ENCODE assay signal across 25 cellular contexts in the genomic region with DNA sequence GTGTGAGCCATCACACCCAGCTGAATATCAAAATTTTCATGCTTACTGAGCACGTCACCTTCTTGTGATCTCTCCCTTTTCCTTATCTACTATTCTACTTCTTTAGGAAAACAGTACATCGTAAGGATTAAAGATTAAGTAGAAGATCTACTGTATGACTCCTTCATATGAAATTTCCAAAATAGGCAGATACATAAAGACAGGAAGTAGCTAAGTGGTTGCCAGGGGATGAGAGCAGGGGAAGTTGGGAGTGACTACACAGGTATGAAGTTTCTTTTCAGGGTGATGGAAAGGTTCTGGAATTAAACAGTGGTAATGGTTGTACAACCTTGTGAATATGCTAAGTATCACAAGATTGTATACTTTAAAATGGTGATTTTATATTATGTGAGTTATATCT. TPM values are rescaled to one million over a fixed set of nuclear protein-coding genes. Genes with fewer than 3 reads are reported as not detected.
A peak's percentile ranks its signal among the peaks of the same experiment; 100 is the strongest.
DNase-seq lines count a peak whose midpoint lies in the region; ATAC-seq, FAIRE-seq and TF ChIP-seq lines count a peak whose summit lies in the region.
"Had no signal": no experiment of that assay in that cellular context is flagged by ENCODE, and none has a peak within 500 bp of the region (broad histone marks: within the 10 kb centered on the region; RNA-seq: fewer than 3 reads in every experiment).

No MANE protein-coding gene starts in this region.

- H3K4me3 ChIP-seq in SK-N-SH (ENCODE audit: low read depth in 2 of 2, low read length in 1 of 2) (no peak overlapping the region), endothelial cell of umbilical vein (replicated peaks in 1 of 3; ENCODE audit: insufficient read depth in 1 of 3, low read depth in 1 of 3, low read length in 3 of 3) (no peak overlapping the region), prostate gland (no peak overlapping the region)
- H3K4me3 ChIP-seq: adrenal gland, psoas muscle had no signal

- no peak for TF ChIP-seq EP300 in SK-N-SH (IDR thresholded peaks at IDR 0.05; ENCODE audit: borderline replicate concordance in 1 of 2, low read depth in 1 of 2, low read length in 1 of 2)

- BruUV-seq in endothelial cell of umbilical vein (replicated peaks; lab: Mats Ljungman, UMichigan): no TSS peak

- no peaks in the 10 kb centered on the region for H3K9me2 ChIP-seq in SK-N-SH

- no peaks in the 10 kb centered on the region for H3K9me1 ChIP-seq in endothelial cell of umbilical vein (replicated peaks; ENCODE audit: control insufficient read depth, extremely low read depth, insufficient read depth, low read length)

- no peak for ATAC-seq in SK-N-SH treated with all-trans-retinoic acid at 6 μM for 48 hours
- ATAC-seq: activated T-cell treated with anti-CD3 and anti-CD28 coated beads, Interleukin-2, amount 50 U/mL, for 4 hours; esophagus mucosa; psoas muscle had no signal

- intact Hi-C loops in endothelial cell of umbilical vein (cut with micrococcal nuclease): loop anchor here (2.0 kb wide), 1 partner anchor 17 kb away; no protein-coding TSS in a partner anchor
- intact Hi-C loops in prostate gland (cut with DNase I): no loop called here

- H3F3A ChIP-seq in SK-N-SH (replicated peaks; ENCODE audit: insufficient read depth): peaks cover 63% of the 10 kb centered on the region

- FAIRE-seq in RCC 7860 (lab: Jason Lieb, UNC): no peak
- no peak for FAIRE-seq in endothelial cell of umbilical vein (lab: Jason Lieb, UNC)
- FAIRE-seq: colon, frontal cortex, H54 had no signal

- H3K9ac ChIP-seq in SK-N-SH: peak overlapping the region; percentile 15; the same call in 1 of the 2 replicates
- H3K9ac ChIP-seq in endothelial cell of umbilical vein (replicated peaks; ENCODE audit: extremely low read depth, insufficient read depth, low read length): no peak overlapping the region

- TF ChIP-seq CTCF in SK-N-SH (IDR thresholded peaks at IDR 0.05): no peak
- TF ChIP-seq CTCF in endothelial cell of umbilical vein (IDR thresholded peaks at IDR 0.05; ENCODE audit: extremely low read depth in 1 of 2, insufficient read depth in 1 of 2, low read depth in 1 of 2, low read length in 2 of 2): no peak
- TF ChIP-seq CTCF in prostate gland (IDR thresholded peaks at IDR 0.05): no peak

- WGBS in SK-N-SH (ENCODE audit: low lambda C conversion rate): 66% methylated on average over 2 of the region's 2 CpGs
- 93% methylated on average over 2 of the region's 2 CpGs for WGBS in prostate gland

- H3K4me1 ChIP-seq in SK-N-SH (ENCODE audit: control insufficient read depth in 1 of 2, insufficient read depth in 2 of 2, low read depth in 1 of 2, low read length in 1 of 2) (peaks cover 0 to 28% of the 10 kb centered on the region in 2 experiments), endothelial cell of umbilical vein (ENCODE audit: control insufficient read depth, extremely low read depth, insufficient read depth, low read length) (peaks cover 29% of the 10 kb centered on the region), prostate gland (replicated peaks) (peaks cover 5% of the 10 kb centered on the region)
- H3K4me1 ChIP-seq: adrenal gland had no signal

- no peaks in the 10 kb centered on the region for H3K27me3 ChIP-seq in SK-N-SH (ENCODE audit: insufficient read depth)
- no peaks in the 10 kb centered on the region for H3K27me3 ChIP-seq in endothelial cell of umbilical vein (ENCODE audit: control insufficient read depth in 2 of 2, insufficient read depth in 2 of 2, low read length in 2 of 2)
- no peaks in the 10 kb centered on the region for H3K27me3 ChIP-seq in prostate gland (replicated peaks; ENCODE audit: insufficient read depth)
- H3K27me3 ChIP-seq: adrenal gland, neutrophil had no signal

- CTCF ChIA-PET in SK-N-SH (lab: Yijun Ruan, JAX): interaction anchor here (0.7 to 2.0 kb wide), 3 partner anchors 12 to 28 kb away, joined by 3 to 5 read pairs (median 3); no protein-coding TSS in a partner anchor
- CTCF ChIA-PET in endothelial cell of umbilical vein (lab: Charles Lee): interaction anchor here (0.8 to 2.0 kb wide), 7 partner anchors 9 to 133 kb away, joined by 3 to 6 read pairs (median 4); no protein-coding TSS in a partner anchor

- TF ChIP-seq RAD21 in SK-N-SH (IDR thresholded peaks at IDR 0.05; ENCODE audit: low read length): no peak

- dilution Hi-C loops in endothelial cell of umbilical vein (cut with MboI; ENCODE audit: extremely low pct_ligation_motif_present, low sequenced_read_pairs): no loop called here

- H3K79me2 ChIP-seq in SK-N-SH (ENCODE audit: insufficient read depth) (peaks cover 71% of the 10 kb centered on the region), endothelial cell of umbilical vein (ENCODE audit: control insufficient read depth, insufficient read depth, low read length) (peaks cover 6% of the 10 kb centered on the region)

- H3K9me3 ChIP-seq in SK-N-SH (no peaks in the 10 kb centered on the region), endothelial cell of umbilical vein (replicated peaks; ENCODE audit: control insufficient read depth, insufficient read depth, low read length) (no peaks in the 10 kb centered on the region), prostate gland (no peaks in the 10 kb centered on the region)
- H3K9me3 ChIP-seq: adrenal gland, neutrophil, psoas muscle had no signal

- TF ChIP-seq POLR2A in endothelial cell of umbilical vein (IDR thresholded peaks at IDR 0.05; ENCODE audit: low read depth, low read length) (no peak), prostate gland (IDR thresholded peaks at IDR 0.05) (no peak)

- peak overlapping the region in 1 of 2 experiments; percentile 92; a peak in 3 of 4 replicates for H3K27ac ChIP-seq in SK-N-SH (ENCODE audit: low read depth in 2 of 2, low read length in 1 of 2)
- peak overlapping the region; percentile 75 for H3K27ac ChIP-seq in endothelial cell of umbilical vein (ENCODE audit: insufficient read depth, low read depth, low read length)
- H3K27ac ChIP-seq in prostate gland: peak overlapping the region; percentile 65 to 67
- H3K27ac ChIP-seq: adrenal gland, neutrophil, psoas muscle, WERI-Rb-1 had no signal

- H3K36me3 ChIP-seq in SK-N-SH (replicated peaks in 1 of 2; ENCODE audit: control insufficient read depth in 1 of 2, insufficient read depth in 2 of 2, low read length in 1 of 2) (peaks cover 32 to 60% of the 10 kb centered on the region in 2 experiments), endothelial cell of umbilical vein (ENCODE audit: control insufficient read depth in 2 of 2, extremely low read depth in 1 of 2, insufficient read depth in 2 of 2, low read length in 2 of 2) (peaks cover 8 to 20% of the 10 kb centered on the region in 2 experiments), prostate gland (peaks cover 0 to 5% of the 10 kb centered on the region in 2 donors)

- DNase-seq in SK-N-SH: no peak
- DNase-seq in RCC 7860 (ENCODE audit: low spot score): peak; percentile 57
- no peak for DNase-seq in endothelial cell of umbilical vein (ENCODE audit: low read depth, low spot score)
- no peak for DNase-seq in prostate gland (ENCODE audit: low spot score)
- no peak for DNase-seq in SHP77 (lab: John Stamatoyannopoulos, UW)
- no peak for DNase-seq in iPS-NIHi11 (ENCODE audit: low spot score)
- no peak for DNase-seq in NCI-H524 treated with DMSO at 0.1 percent for 48 hours (lab: John Stamatoyannopoulos, UW)
- DNase-seq: activated CD4-positive, alpha-beta T cell treated with anti-CD3 and anti-CD28 coated beads, Interleukin-2, amount 50 U/mL, for 1 hour; activated naive CD4-positive, alpha-beta T cell treated with anti-CD3 and anti-CD28 coated beads for 36 hours; activated T-cell treated with anti-CD3 and anti-CD28 coated beads, Interleukin-2, amount 50 U/mL, for 4 hours; adrenal gland; CD4-positive, CD25-positive, alpha-beta regulatory T cell; effector memory CD4-positive, alpha-beta T cell; mesendoderm; NCI-H1092 treated with DMSO at 0.1 percent for 48 hours; NCI-H187; NCI-H526; psoas muscle; WERI-Rb-1 had no signal

- no peak overlapping the region for H2AFZ ChIP-seq in SK-N-SH (ENCODE audit: low read depth)
- no peak overlapping the region for H2AFZ ChIP-seq in endothelial cell of umbilical vein (ENCODE audit: low read depth, low read length)

- H4K20me1 ChIP-seq in SK-N-SH (ENCODE audit: insufficient read depth) (no peaks in the 10 kb centered on the region), endothelial cell of umbilical vein (replicated peaks; ENCODE audit: control insufficient read depth, extremely low read depth, insufficient read depth, low read length) (no peaks in the 10 kb centered on the region)

- POLR2A ChIA-PET in SK-N-SH (lab: Yijun Ruan, JAX) (no interaction called here), endothelial cell of umbilical vein (lab: Charles Lee) (interaction anchor here (0.6 kb wide), 1 partner anchor 57 kb away, joined by 7 read pairs; no protein-coding TSS in a partner anchor)

- H3K4me2 ChIP-seq in SK-N-SH (0 out of 2 replicates have a peak overlapping the region, but pooled peaks have one; percentile 15), endothelial cell of umbilical vein (ENCODE audit: insufficient read depth, low read length) (peak overlapping the region; percentile 40)

TF ChIP-seq in SK-N-SH treated with all-trans-retinoic acid at 6 μM for 48 hours, 23 proteins besides CTCF, POLR2A, EP300 and RAD21 (continues in another document):
- TF ChIP-seq SNAI2 (CRISPR knock-in tag; IDR thresholded peaks at IDR 0.05): no peak
- TF ChIP-seq TOX (CRISPR knock-in tag; IDR thresholded peaks at IDR 0.05; ENCODE audit: borderline replicate concordance): no peak
- TF ChIP-seq BACH2 (CRISPR knock-in tag; IDR thresholded peaks at IDR 0.05; ENCODE audit: borderline replicate concordance): no peak
- no peak for TF ChIP-seq ZC3H10 (CRISPR knock-in tag; IDR thresholded peaks at IDR 0.05)

TF ChIP-seq in endothelial cell of umbilical vein, 7 proteins besides CTCF, POLR2A, EP300 and RAD21 (continues in another document):
- no peak for TF ChIP-seq POLR2AphosphoS5 (IDR thresholded peaks at IDR 0.05; ENCODE audit: insufficient read depth, low read depth, low read length)
- TF ChIP-seq GATA2 (IDR thresholded peaks at IDR 0.05; ENCODE audit: insufficient read depth, insufficient read length, low read depth, low read length): no peak
- no peak for TF ChIP-seq EZH2 (IDR thresholded peaks at IDR 0.05; ENCODE audit: borderline replicate concordance, low read depth, low read length, severe bottlenecking)
- no peak for TF ChIP-seq MYC (IDR thresholded peaks at IDR 0.05; ENCODE audit: low read depth, low read length)

RNA-seq across cellular contexts. Expression of a gene that starts 36.5 kb away (rescaled TPM):
- polyA plus RNA-seq in SK-N-SH (2012; rRNA removed) (56.9 and 68.3 TPM in 2 replicates), endothelial cell of umbilical vein (108 and 118 TPM in 2 replicates)
- 53.7 and 58.9 TPM in 2 replicates for polyA plus RNA-seq in SK-N-SH (2012; cell fraction: cytosol; rRNA removed)
- 123 and 155 TPM in 2 replicates for polyA plus RNA-seq in SK-N-SH (2012; cell fraction: nucleus; rRNA removed)
- total RNA-seq in endothelial cell of umbilical vein (60.4 and 66.4 TPM in 2 replicates), prostate gland (10 to 100 TPM; 27.6 to 41.7 TPM)
- 56.7 and 64.6 TPM in 2 replicates for polyA plus RNA-seq in endothelial cell of umbilical vein (2011; cell fraction: cytosol; rRNA removed)
- 123 and 124 TPM in 2 replicates for polyA plus RNA-seq in endothelial cell of umbilical vein (2011; cell fraction: nucleus; rRNA removed)
- polyA plus RNA-seq in endothelial cell of umbilical vein (2012): 44.3 and 44.7 TPM in 2 replicates
- 142 and 152 TPM in 2 replicates for polyA minus RNA-seq in endothelial cell of umbilical vein
- 22.2 TPM for polyA minus RNA-seq in endothelial cell of umbilical vein (2011; cell fraction: cytosol; rRNA and poly(A)+ RNA removed)
- 60.6 and 113 TPM in 2 replicates for polyA minus RNA-seq in endothelial cell of umbilical vein (2011; cell fraction: nucleus; rRNA and poly(A)+ RNA removed)
